Comparison of ENCODE assay signal across 15 cellular contexts in genomic region chr4:89653012-89653411, GRCh38.
A peak's percentile ranks its signal among the peaks of the same experiment; 100 is the strongest.
DNase-seq lines count a peak whose midpoint lies in the region; ATAC-seq, FAIRE-seq and TF ChIP-seq lines count a peak whose summit lies in the region.
"Had no signal": no experiment of that assay in that cellular context is flagged by ENCODE, and none has a peak within 500 bp of the region (broad histone marks: within the 10 kb centered on the region; RNA-seq: fewer than 3 reads in every experiment).

No MANE protein-coding gene starts in this region.

- intact Hi-C loops in left ventricle myocardium inferior (cut with micrococcal nuclease) (no loop called here), cardiac septum (cut with DNase I) (loop anchor here (10.0 kb wide), 1 partner anchor 222 kb away; no protein-coding TSS in a partner anchor), GM12878 (cut with micrococcal nuclease; ENCODE audit: unreplicated experiment) (no loop called here), posterior cingulate gyrus (cut with DNase I) (loop anchor here (10.0 kb wide), 1 partner anchor 212 kb away; no protein-coding TSS in a partner anchor)

- H3K9me3 ChIP-seq in left ventricle myocardium inferior (replicated peaks) (no peaks in the 10 kb centered on the region), GM12878 (replicated peaks; ENCODE audit: control insufficient read depth, insufficient read depth, low read length) (no peaks in the 10 kb centered on the region)

- TF ChIP-seq EP300 in GM12878 (IDR thresholded peaks at IDR 0.05; ENCODE audit: borderline replicate concordance in 1 of 2, control insufficient read depth in 1 of 2, low read depth in 2 of 2, low read length in 2 of 2), result no peak

- peaks cover 7% of the 10 kb centered on the region for H3K4me1 ChIP-seq in left ventricle myocardium inferior
- no peaks in the 10 kb centered on the region for H3K4me1 ChIP-seq in GM12878 (ENCODE audit: control insufficient read depth, insufficient read depth, low read length)

- CTCF ChIA-PET in GM12878 (lab: Yijun Ruan, JAX), result interaction anchor here (1.1 to 2.1 kb wide), 2 partner anchors 11 to 12 kb away, joined by 4 to 7 read pairs; no protein-coding TSS in a partner anchor

- H3K4me3 ChIP-seq in left ventricle myocardium inferior (peak overlapping the region; percentile 28), GM12878 (no peak overlapping the region)

- no peaks in the 10 kb centered on the region for H4K20me1 ChIP-seq in GM12878 (ENCODE audit: control insufficient read depth, insufficient read depth)

- BruUV-seq in GM12878 (replicated peaks; lab: Mats Ljungman, UMichigan), result no TSS peak

- no peak overlapping the region for H3K9ac ChIP-seq in GM12878 (ENCODE audit: control insufficient read depth, insufficient read depth, low read length)

- DNase-seq in NCI-H1092 treated with DMSO at 0.1 percent for 48 hours (lab: John Stamatoyannopoulos, UW) (peak; percentile 46), NCI-H1092 (lab: John Stamatoyannopoulos, UW) (no peak), left ventricle myocardium inferior (no peak), cardiac septum (ENCODE audit: low spot score) (no peak), GM12878 (ENCODE audit: low read depth, low spot score) (no peak), renal cortical epithelial cell (ENCODE audit: low read depth) (peak; percentile 59), posterior cingulate gyrus (no peak)
- DNase-seq: Calu3; CD4-positive, alpha-beta memory T cell; DND-41; GOT3; MV-4-11; NCI-H1694; SIG-M5 had no signal

- SMC1A ChIA-PET in GM12878 (lab: Charles Lee; ENCODE audit: uncharacterized antibody, unreplicated experiment), result interaction anchor here (0.9 to 1.5 kb wide), 3 partner anchors 8 to 495 kb away, joined by 3 to 4 read pairs (median 4); no protein-coding TSS in a partner anchor

- TF ChIP-seq RAD21 in GM12878 (IDR thresholded peaks at IDR 0.05; ENCODE audit: insufficient read depth, low read depth, low read length), result no peak

- in situ Hi-C loops in GM12878 (cut with MboI), result no loop called here

- H3K4me2 ChIP-seq in GM12878 (ENCODE audit: control insufficient read depth, insufficient read depth), result 0 out of 2 replicates have a peak overlapping the region, but pooled peaks have one; percentile 25

- no peak for TF ChIP-seq POLR2A in GM12878 (IDR thresholded peaks at IDR 0.05; ENCODE audit: low read depth, low read length)

- ATAC-seq in GM12878 (peak; percentile 38; the same call in 2 of the 3 replicates), HG03097 (IDR thresholded peaks at IDR 0.05; ENCODE audit: low FRiP score, unreplicated experiment) (no peak)

- no peak for FAIRE-seq in GM12878 (lab: Jason Lieb, UNC)

- TF ChIP-seq CTCF in left ventricle myocardium inferior (IDR thresholded peaks at IDR 0.05; ENCODE audit: borderline replicate concordance) (no peak), GM12878 (IDR thresholded peaks at IDR 0.05 in 2 of 3, conservative IDR thresholded peaks at IDR 0.05 in 1 of 3; ENCODE audit: control insufficient read depth in 2 of 3, extremely low read depth in 1 of 3, insufficient read depth in 1 of 3, low read depth in 3 of 3, low read length in 3 of 3) (no peak)

- 36% methylated on average over 4 of the region's 4 CpGs for WGBS in GM12878 (ENCODE audit: insufficient coverage, insufficient replicate concordance, low lambda C conversion rate, missing lambda C conversion rate)

- no peaks in the 10 kb centered on the region for H3K79me2 ChIP-seq in GM12878 (ENCODE audit: control insufficient read depth, insufficient read depth, low read length)

- no peak overlapping the region for H2AFZ ChIP-seq in GM12878 (ENCODE audit: control insufficient read depth, low read depth, low read length)

- H3K27ac ChIP-seq in left ventricle myocardium inferior (replicated peaks), result no peak overlapping the region
- no peak overlapping the region for H3K27ac ChIP-seq in GM12878 (ENCODE audit: control insufficient read depth, insufficient read depth)

- POLR2A ChIA-PET in GM12878 (lab: Charles Lee), result no interaction called here

- H3K36me3 ChIP-seq in left ventricle myocardium inferior (no peaks in the 10 kb centered on the region), GM12878 (ENCODE audit: control insufficient read depth in 2 of 2, insufficient read depth in 2 of 2, low read length in 1 of 2) (no peaks in the 10 kb centered on the region)

- RAD21 ChIA-PET in GM12878 (lab: Charles Lee; ENCODE audit: unreplicated experiment), result no interaction called here

- H3K27me3 ChIP-seq in left ventricle myocardium inferior (ENCODE audit: low read depth) (no peaks in the 10 kb centered on the region), GM12878 (replicated peaks in 1 of 2; ENCODE audit: control insufficient read depth in 2 of 2, insufficient read depth in 2 of 2, low read length in 1 of 2) (no peaks in the 10 kb centered on the region)

TF ChIP-seq in GM12878, 131 proteins besides CTCF, POLR2A, EP300 and RAD21:
- TF ChIP-seq EZH2 (IDR thresholded peaks at IDR 0.05; ENCODE audit: borderline replicate concordance, control insufficient read depth, low read depth, low read length) (no peak), ZNF592 (IDR thresholded peaks at IDR 0.05) (no peak), SUZ12 (IDR thresholded peaks at IDR 0.05; ENCODE audit: unreplicated experiment) (no peak), SKIL (IDR thresholded peaks at IDR 0.05; ENCODE audit: low read depth, poor library complexity, severe bottlenecking) (no peak), MTA3 (IDR thresholded peaks at IDR 0.05; ENCODE audit: borderline replicate concordance, low read length) (no peak)

Comparison
In these comparisons a context has a peak if more than half of its experiments do, and no peak if none do; other contexts are left out.
1. DNase-seq: peak in NCI-H1092 treated with DMSO at 0.1 percent for 48 hours (single experiment) and renal cortical epithelial cell (single experiment); none in NCI-H1092 (single experiment), left ventricle myocardium inferior (single experiment), cardiac septum (single experiment), GM12878 (single experiment) and posterior cingulate gyrus (0 of 10).
2. intact Hi-C loops: an anchor here in cardiac septum (10.0 kb wide) and posterior cingulate gyrus (10.0 kb wide); none called in left ventricle myocardium inferior and GM12878.